16 cellular contexts compared by ENCODE assay signal in the genomic region with DNA sequence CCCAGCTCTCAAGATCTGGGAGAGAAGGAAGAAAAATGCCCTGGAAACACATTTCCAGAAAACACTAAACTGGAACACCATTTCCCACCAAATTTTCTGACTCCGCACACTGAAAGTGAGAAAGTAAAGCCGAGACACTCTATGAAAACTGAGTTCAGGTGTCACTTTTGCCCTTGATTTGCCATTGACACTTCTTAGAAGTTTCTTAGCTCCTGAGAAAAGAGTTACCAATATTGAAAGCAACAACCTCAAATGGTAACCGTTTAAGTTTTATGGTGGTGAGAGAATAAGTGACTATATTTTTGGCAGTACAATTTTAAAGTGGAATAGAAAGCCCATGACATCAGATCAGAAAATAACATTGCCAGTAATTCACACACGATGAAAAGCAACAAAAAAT. TPM values are rescaled to one million over a fixed set of nuclear protein-coding genes. Genes with fewer than 3 reads are reported as not detected.
DNase-seq lines count a peak whose midpoint lies in the region; ATAC-seq and TF ChIP-seq lines count a peak whose summit lies in the region.
"Had no signal": no experiment of that assay in that cellular context is flagged by ENCODE, and none has a peak within 500 bp of the region (broad histone marks: within the 10 kb centered on the region; RNA-seq: fewer than 3 reads in every experiment).

No MANE protein-coding gene starts in this region.

- 74 to 85% (median 80%) methylated on average over 4 of the region's 4 CpGs for WGBS in stomach, 5 donors

- peak; percentile 49 for ATAC-seq in GM18868 (IDR thresholded peaks at IDR 0.05; ENCODE audit: unreplicated experiment)
- peak; percentile 41 for ATAC-seq in GM21619 (IDR thresholded peaks at IDR 0.05; ENCODE audit: unreplicated experiment)
- peak; percentile 44 for ATAC-seq in HG03439 (IDR thresholded peaks at IDR 0.05; ENCODE audit: unreplicated experiment)
- ATAC-seq: mucosa of descending colon had no signal

- no peaks in the 10 kb centered on the region for H3K79me2 ChIP-seq in Karpas-422 (ENCODE audit: low read length)

- H3K9ac ChIP-seq in Karpas-422 (ENCODE audit: low read length): no peak overlapping the region

- no peaks in the 10 kb centered on the region for H4K20me1 ChIP-seq in Karpas-422 (ENCODE audit: insufficient read depth, low read depth, low read length)

- no peak overlapping the region for H3K27ac ChIP-seq in stomach
- no peak overlapping the region for H3K27ac ChIP-seq in Karpas-422 (ENCODE audit: low read length)
- no peak overlapping the region for H3K27ac ChIP-seq in substantia nigra (ENCODE audit: low read depth, low read length, poor library complexity, severe bottlenecking)

- H3K36me3 ChIP-seq in stomach: no peaks in the 10 kb centered on the region
- no peaks in the 10 kb centered on the region for H3K36me3 ChIP-seq in Karpas-422 (ENCODE audit: insufficient read depth, low read length)

- no peaks in the 10 kb centered on the region for H3K9me2 ChIP-seq in Karpas-422 (replicated peaks; ENCODE audit: insufficient read depth, low read length)

- POLR2A ChIA-PET in GM10248 (lab: Yijun Ruan, JAX): interaction anchor here (0.7 kb wide), 1 partner anchor 335 kb away, joined by 3 read pairs; no protein-coding TSS in a partner anchor

- H3K4me1 ChIP-seq in stomach (peaks cover 0 to 7% (median 0%) of the 10 kb centered on the region in 4 donors), Karpas-422 (ENCODE audit: low read length) (peaks cover 64% of the 10 kb centered on the region)

- no peak overlapping the region for H3K4me3 ChIP-seq in stomach
- no peak overlapping the region for H3K4me3 ChIP-seq in Karpas-422 (ENCODE audit: low read length)
- H3K4me3 ChIP-seq: mucosa of descending colon had no signal

- H2AFZ ChIP-seq in Karpas-422 (ENCODE audit: low read length): no peak overlapping the region

- TF ChIP-seq CTCF in GM10248 (IDR thresholded peaks at IDR 0.05; ENCODE audit: control extremely low read depth, extremely low read depth, low read depth, missing control alignments) (no peak), stomach (IDR thresholded peaks at IDR 0.05) (no peak)

- TF ChIP-seq POLR2A in stomach (IDR thresholded peaks at IDR 0.05): no peak

- DNase-seq in GM10248 (ENCODE audit: extremely low spot score) (peak; percentile 36), stomach (no peak), GOT3 (lab: John Stamatoyannopoulos, UW) (no peak), Karpas-422 (no peak), substantia nigra (lab: John Stamatoyannopoulos, UW) (no peak)
- DNase-seq: activated CD4-positive, alpha-beta T cell treated with anti-CD3 and anti-CD28 coated beads, Interleukin-2, amount 50 U/mL, for 4 hours; activated naive CD8-positive, alpha-beta T cell treated with anti-CD3 and anti-CD28 coated beads, Interleukin-2, amount 10 ng/mL, durations not matched to agents 7 days and 5 days; DMS53; immature natural killer cell; mucosa of descending colon; NCI-H146 had no signal

- TF ChIP-seq EP300 in stomach (IDR thresholded peaks at IDR 0.05): no peak

- H3K27me3 ChIP-seq in stomach (peaks cover 0 to 8% (median 0%) of the 10 kb centered on the region in 3 donors), Karpas-422 (ENCODE audit: low read length) (no peaks in the 10 kb centered on the region)

- intact Hi-C loops in stomach (cut with DNase I; ENCODE audit: low total_unique reads): no loop called here

- H3K9me3 ChIP-seq in stomach (no peaks in the 10 kb centered on the region), Karpas-422 (ENCODE audit: low read length) (no peaks in the 10 kb centered on the region)
- H3K9me3 ChIP-seq: mucosa of descending colon had no signal

- CTCF ChIA-PET in GM10248 (lab: Yijun Ruan, JAX): interaction anchor here (0.7 to 7.9 kb wide), 14 partner anchors 8 to 604 kb away, joined by 3 to 92 read pairs (median 6); a partner anchor contains a TSS

- no peak overlapping the region for H3K4me2 ChIP-seq in Karpas-422 (ENCODE audit: low read depth, low read length, poor library complexity, severe bottlenecking)

RNA-seq across cellular contexts. Expression of a gene that starts 39.0 kb away (rescaled TPM):
- total RNA-seq in stomach: 10 to 100 TPM in 1 of 5 donors, 1 to 10 TPM in 1, under 1 TPM in 2, not detected in 1; 0.29 to 16.9 (median 3.7) TPM
- polyA plus RNA-seq in stomach: 1 to 10 TPM; 1.2 to 3.4 (median 3.1) TPM
- total RNA-seq in Karpas-422 (2014; rRNA removed; shearing (Covaris generic); ENCODE audit: low replicate concordance): 8.5 and 24.4 TPM in 2 replicates
- total RNA-seq: chondrocyte, progenitor cell of endocrine pancreas had no signal
